ENCODE assay signal across 8 cellular contexts in genomic region chr3:73908218-73908617, GRCh38.
"Had no signal": no experiment of that assay in that cellular context is flagged by ENCODE, and none has a peak within 500 bp of the region (broad histone marks: within the 10 kb centered on the region; RNA-seq: fewer than 3 reads in every experiment).

No MANE protein-coding gene starts in this region.

- FAIRE-seq: G401.6, GM12878, GM12891, GM12892, GM18507, GM19239 had no signal

- DNase-seq: GDM1, GF-D8 had no signal

- ATAC-seq: GM12878 had no signal

- H3K4me3 ChIP-seq: GM12878 had no signal
